ENCODE assay signal across 15 cellular contexts in genomic region chr7:39042706-39043105, GRCh38.
"Had no signal": no experiment of that assay in that cellular context is flagged by ENCODE, and none has a peak within 500 bp of the region (broad histone marks: within the 10 kb centered on the region; RNA-seq: fewer than 3 reads in every experiment).

No MANE protein-coding gene starts in this region.

- H3K4me1 Mint-ChIP-seq: activated CD4-positive, alpha-beta T cell treated with anti-CD3 and anti-CD28 coated beads for 36 hours; activated naive CD8-positive, alpha-beta T cell treated with anti-CD3 and anti-CD28 coated beads, Interleukin-2, amount 10 ng/mL, durations not matched to agents 7 days and 5 days; neural crest cell had no signal

- DNase-seq: activated CD4-positive, alpha-beta T cell treated with anti-CD3 and anti-CD28 coated beads for 36 hours; activated CD8-positive, alpha-beta memory T cell treated with anti-CD3 and anti-CD28 coated beads, Interleukin-2, amount 50 U/mL, for 4 hours; activated CD8-positive, alpha-beta T cell treated with anti-CD3 and anti-CD28 coated beads for 36 hours; activated naive CD8-positive, alpha-beta T cell treated with anti-CD3 and anti-CD28 coated beads, Interleukin-2, amount 10 ng/mL, durations not matched to agents 7 days and 5 days; activated T-cell treated with anti-CD3 and anti-CD28 coated beads, Interleukin-2, amount 50 U/mL, for 72 hours; anterior cingulate cortex; dermis blood vessel endothelial cell; kidney; ovary; sigmoid colon; stimulated activated CD4-positive, alpha-beta T cell treated with anti-CD3 and anti-CD28 coated beads, Interleukin-2, amount 100 ng/mL, for 24 hours; stimulated activated naive CD4-positive, alpha-beta T cell treated with Interleukin-2 at 50 U/mL for 16 hours; upper lobe of left lung had no signal

- H3K9me3 Mint-ChIP-seq: activated CD8-positive, alpha-beta T cell treated with anti-CD3 and anti-CD28 coated beads for 36 hours; activated naive CD8-positive, alpha-beta T cell treated with anti-CD3 and anti-CD28 coated beads, Interleukin-2, amount 10 ng/mL, durations not matched to agents 7 days and 5 days; activated T-cell treated with anti-CD3 and anti-CD28 coated beads, Interleukin-2, amount 50 U/mL, for 72 hours; neural crest cell had no signal

- H3K36me3 Mint-ChIP-seq: activated naive CD8-positive, alpha-beta T cell treated with anti-CD3 and anti-CD28 coated beads, Interleukin-2, amount 10 ng/mL, durations not matched to agents 7 days and 5 days had no signal

- H3K4me3 Mint-ChIP-seq: activated CD4-positive, alpha-beta T cell treated with anti-CD3 and anti-CD28 coated beads for 36 hours; activated CD8-positive, alpha-beta T cell treated with anti-CD3 and anti-CD28 coated beads for 36 hours; activated naive CD8-positive, alpha-beta T cell treated with anti-CD3 and anti-CD28 coated beads, Interleukin-2, amount 10 ng/mL, durations not matched to agents 7 days and 5 days; activated T-cell treated with anti-CD3 and anti-CD28 coated beads, Interleukin-2, amount 50 U/mL, for 72 hours; neural crest cell had no signal

- H3K27ac Mint-ChIP-seq: activated CD4-positive, alpha-beta T cell treated with anti-CD3 and anti-CD28 coated beads for 36 hours; activated CD8-positive, alpha-beta T cell treated with anti-CD3 and anti-CD28 coated beads for 36 hours; activated naive CD8-positive, alpha-beta T cell treated with anti-CD3 and anti-CD28 coated beads, Interleukin-2, amount 10 ng/mL, durations not matched to agents 7 days and 5 days; activated T-cell treated with anti-CD3 and anti-CD28 coated beads, Interleukin-2, amount 50 U/mL, for 72 hours had no signal

- ATAC-seq: activated CD4-positive, alpha-beta T cell treated with anti-CD3 and anti-CD28 coated beads for 36 hours; activated CD8-positive, alpha-beta T cell treated with anti-CD3 and anti-CD28 coated beads for 36 hours; activated T-cell treated with anti-CD3 and anti-CD28 coated beads, Interleukin-2, amount 50 U/mL, for 72 hours; gastroesophageal sphincter had no signal
